ENCODE assay signal across 22 cellular contexts in the genomic region with DNA sequence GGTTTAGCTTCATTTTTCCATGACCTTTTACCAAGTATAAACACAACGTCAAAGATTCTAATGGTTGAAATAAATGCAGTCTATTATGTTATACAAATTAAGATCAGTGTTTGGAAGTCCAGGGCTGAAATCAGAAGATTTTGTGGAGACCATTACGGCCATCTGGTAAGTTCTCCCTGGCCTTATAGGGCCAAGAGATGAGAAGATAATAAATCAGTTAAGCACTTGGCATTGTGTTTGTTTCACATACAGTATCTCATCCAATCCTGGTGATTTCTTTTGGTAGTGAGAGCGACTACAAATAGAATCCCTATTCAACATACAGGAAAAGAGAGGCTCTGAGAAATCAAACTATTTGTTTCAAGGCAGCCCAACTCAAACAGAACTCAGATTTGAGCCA.
DNase-seq lines count a peak whose midpoint lies in the region; ATAC-seq and TF ChIP-seq lines count a peak whose summit lies in the region.
"Had no signal": no experiment of that assay in that cellular context is flagged by ENCODE, and none has a peak within 500 bp of the region (broad histone marks: within the 10 kb centered on the region; RNA-seq: fewer than 3 reads in every experiment).

No MANE protein-coding gene starts in this region.

- no peaks in the 10 kb centered on the region for H3K36me3 Mint-ChIP-seq in endothelial cell (ENCODE audit: low read depth, unreplicated experiment)
- H3K36me3 Mint-ChIP-seq: CD4-positive, CD25-positive, alpha-beta regulatory T cell; CD8-positive, alpha-beta T cell had no signal

- no peak for ATAC-seq in SK-N-SH treated with all-trans-retinoic acid at 6 μM for 48 hours
- ATAC-seq: CD8-positive, alpha-beta T cell; GM12878 had no signal

- H4K20me1 ChIP-seq in SK-N-SH (ENCODE audit: insufficient read depth) (no peaks in the 10 kb centered on the region), smooth muscle cell (ENCODE audit: low read depth) (no peaks in the 10 kb centered on the region)
- H4K20me1 ChIP-seq: BLaER1 had no signal

- no peak overlapping the region for H3K27ac ChIP-seq in SK-N-SH (ENCODE audit: low read depth in 2 of 2, low read length in 1 of 2)
- H3K27ac ChIP-seq in muscle layer of colon (ENCODE audit: low read depth, low read length): peak overlapping the region; percentile 46
- no peak overlapping the region for H3K27ac ChIP-seq in smooth muscle cell (ENCODE audit: low read depth)
- H3K27ac ChIP-seq: 22Rv1, BLaER1, C4-2B, GM23248 had no signal

- TF ChIP-seq RAD21 in SK-N-SH (IDR thresholded peaks at IDR 0.05; ENCODE audit: low read length): no peak

- POLR2A ChIA-PET in SK-N-SH (lab: Yijun Ruan, JAX): no interaction called here

- no peaks in the 10 kb centered on the region for H3K27me3 ChIP-seq in SK-N-SH (ENCODE audit: insufficient read depth)
- H3K27me3 ChIP-seq in muscle layer of colon (ENCODE audit: control insufficient read depth in 1 of 2, insufficient read depth in 2 of 2, low read length in 2 of 2): no peaks in the 10 kb centered on the region
- H3K27me3 ChIP-seq in smooth muscle cell (ENCODE audit: low read depth): no peaks in the 10 kb centered on the region
- H3K27me3 ChIP-seq: BLaER1 had no signal

- H3K4me1 ChIP-seq in SK-N-SH (ENCODE audit: control insufficient read depth in 1 of 2, insufficient read depth in 2 of 2, low read depth in 1 of 2, low read length in 1 of 2) (no peaks in the 10 kb centered on the region), muscle layer of colon (ENCODE audit: insufficient read depth, low read length) (peaks cover 30% of the 10 kb centered on the region), smooth muscle cell (ENCODE audit: low read depth) (no peaks in the 10 kb centered on the region)
- H3K4me1 ChIP-seq: BLaER1, Caco-2 had no signal

- H3K4me3 ChIP-seq in SK-N-SH (ENCODE audit: low read depth in 2 of 2, low read length in 1 of 2) (no peak overlapping the region), muscle layer of colon (ENCODE audit: low read depth in 1 of 2, low read length in 2 of 2) (no peak overlapping the region), smooth muscle cell (no peak overlapping the region)
- H3K4me3 ChIP-seq: BLaER1, GM12878, GM23248 had no signal

- no peak overlapping the region for H3K9ac ChIP-seq in SK-N-SH
- H3K9ac ChIP-seq in muscle layer of colon (ENCODE audit: low read length): no peak overlapping the region
- H3K9ac ChIP-seq in smooth muscle cell (ENCODE audit: low read depth): no peak overlapping the region
- H3K9ac ChIP-seq: BLaER1, GM23248 had no signal

- H3K79me2 ChIP-seq in SK-N-SH (ENCODE audit: insufficient read depth): no peaks in the 10 kb centered on the region
- no peaks in the 10 kb centered on the region for H3K79me2 ChIP-seq in smooth muscle cell (ENCODE audit: low read depth)

- H3K9me2 ChIP-seq in SK-N-SH: no peaks in the 10 kb centered on the region

- peaks cover 1% of the 10 kb centered on the region for H3K27me3 Mint-ChIP-seq in endothelial cell (ENCODE audit: unreplicated experiment)
- H3K27me3 Mint-ChIP-seq: B cell; CD4-positive, CD25-positive, alpha-beta regulatory T cell had no signal

- H3K36me3 ChIP-seq in SK-N-SH (replicated peaks in 1 of 2; ENCODE audit: control insufficient read depth in 1 of 2, insufficient read depth in 2 of 2, low read length in 1 of 2): no peaks in the 10 kb centered on the region
- H3K36me3 ChIP-seq in muscle layer of colon (ENCODE audit: insufficient read depth, low read length): no peaks in the 10 kb centered on the region
- no peaks in the 10 kb centered on the region for H3K36me3 ChIP-seq in smooth muscle cell (ENCODE audit: low read depth)
- H3K36me3 ChIP-seq: BLaER1 had no signal

- H3K9me3 Mint-ChIP-seq in endothelial cell (ENCODE audit: unreplicated experiment): no peaks in the 10 kb centered on the region

- no peak overlapping the region for H3K4me2 ChIP-seq in SK-N-SH
- peak overlapping the region; percentile 16 for H3K4me2 ChIP-seq in smooth muscle cell
- H3K4me2 ChIP-seq: BLaER1 had no signal

- CTCF ChIA-PET in SK-N-SH (lab: Yijun Ruan, JAX): interaction anchor here (2.8 kb wide), 1 partner anchor 354 kb away, joined by 10 read pairs; no protein-coding TSS in a partner anchor

- TF ChIP-seq CTCF in SK-N-SH (IDR thresholded peaks at IDR 0.05) (no peak), smooth muscle cell (IDR thresholded peaks at IDR 0.05; ENCODE audit: borderline replicate concordance, insufficient read depth, poor library complexity, severe bottlenecking) (no peak), endothelial cell (IDR thresholded peaks at IDR 0.05; ENCODE audit: unreplicated experiment) (no peak)

- H3K9me3 ChIP-seq in SK-N-SH: no peaks in the 10 kb centered on the region
- H3K9me3 ChIP-seq in muscle layer of colon (ENCODE audit: low read length): no peaks in the 10 kb centered on the region
- no peaks in the 10 kb centered on the region for H3K9me3 ChIP-seq in smooth muscle cell (replicated peaks; ENCODE audit: low read depth)
- H3K9me3 ChIP-seq: BLaER1, Caco-2 had no signal

- no peak overlapping the region for H3K4me3 Mint-ChIP-seq in endothelial cell (ENCODE audit: unreplicated experiment)
- H3K4me3 Mint-ChIP-seq: B cell; CD4-positive, CD25-positive, alpha-beta regulatory T cell; CD8-positive, alpha-beta T cell had no signal

- H3F3A ChIP-seq in SK-N-SH (replicated peaks; ENCODE audit: insufficient read depth) (no peaks in the 10 kb centered on the region), smooth muscle cell (ENCODE audit: low read depth) (no peaks in the 10 kb centered on the region)

- no peak for TF ChIP-seq EP300 in SK-N-SH (IDR thresholded peaks at IDR 0.05; ENCODE audit: borderline replicate concordance in 1 of 2, low read depth in 1 of 2, low read length in 1 of 2)

- no peak overlapping the region for H2AFZ ChIP-seq in SK-N-SH (ENCODE audit: low read depth)
- H2AFZ ChIP-seq in smooth muscle cell (ENCODE audit: low read depth): peak overlapping the region; percentile 63
- H2AFZ ChIP-seq: GM23248 had no signal

- no peak overlapping the region for H3K27ac Mint-ChIP-seq in endothelial cell (ENCODE audit: unreplicated experiment)
- H3K27ac Mint-ChIP-seq: B cell; CD4-positive, CD25-positive, alpha-beta regulatory T cell; CD8-positive, alpha-beta T cell had no signal

- DNase-seq in SK-N-SH: peak; percentile 13
- no peak for DNase-seq in smooth muscle cell (lab: John Stamatoyannopoulos, UW; ENCODE audit: unreplicated experiment)
- no peak for DNase-seq in endothelial cell (ENCODE audit: low spot score)
- no peak for DNase-seq in midbrain (lab: John Stamatoyannopoulos, UW)
- no peak for DNase-seq in NCI-H524 treated with DMSO at 0.1 percent for 48 hours (lab: John Stamatoyannopoulos, UW)
- DNase-seq: Caco-2; CD4-positive, CD25-positive, alpha-beta regulatory T cell; CD8-positive, alpha-beta T cell; DMS 273 treated with DMSO at 0.1 percent for 48 hours; DMS79; EL; GDM1; GM23248; H7; HCEC 1CT had no signal

- WGBS in SK-N-SH (ENCODE audit: low lambda C conversion rate): 27% methylated on average over 3 of the region's 3 CpGs
- 39% methylated on average over 3 of the region's 3 CpGs for WGBS in smooth muscle cell (ENCODE audit: low lambda C conversion rate)

- no peaks in the 10 kb centered on the region for H3K4me1 Mint-ChIP-seq in endothelial cell (ENCODE audit: unreplicated experiment)
- H3K4me1 Mint-ChIP-seq: B cell; CD4-positive, CD25-positive, alpha-beta regulatory T cell had no signal

TF ChIP-seq in SK-N-SH, 30 proteins besides CTCF, POLR2A, EP300 and RAD21 (continues in another document):
- no peak for TF ChIP-seq PBX3 (IDR thresholded peaks at IDR 0.05)
- no peak for TF ChIP-seq RCOR1 (IDR thresholded peaks at IDR 0.05; ENCODE audit: low read length)
- TF ChIP-seq GABPA (IDR thresholded peaks at IDR 0.05; ENCODE audit: low read depth): no peak
- TF ChIP-seq YY1 (IDR thresholded peaks at IDR 0.05; ENCODE audit: low read depth): no peak

TF ChIP-seq in SK-N-SH treated with all-trans-retinoic acid at 6 μM for 48 hours, 23 proteins besides CTCF, POLR2A, EP300 and RAD21 (continues in another document):
- TF ChIP-seq GLIS3 (CRISPR knock-in tag; IDR thresholded peaks at IDR 0.05): no peak
- TF ChIP-seq ZFP30 (CRISPR knock-in tag; IDR thresholded peaks at IDR 0.05): no peak
- no peak for TF ChIP-seq ZC3H10 (CRISPR knock-in tag; IDR thresholded peaks at IDR 0.05)
- TF ChIP-seq ZNF565 (CRISPR knock-in tag; conservative IDR thresholded peaks at IDR 0.05; ENCODE audit: low read depth): no peak
- TF ChIP-seq CSDC2 (CRISPR knock-in tag; IDR thresholded peaks at IDR 0.05): no peak
- no peak for TF ChIP-seq ESRRG (CRISPR knock-in tag; IDR thresholded peaks at IDR 0.05)
- TF ChIP-seq ARNTL (CRISPR knock-in tag; IDR thresholded peaks at IDR 0.05; ENCODE audit: borderline replicate concordance, low read depth): no peak
- TF ChIP-seq SNAI2 (CRISPR knock-in tag; IDR thresholded peaks at IDR 0.05): no peak
- TF ChIP-seq PPARA (CRISPR knock-in tag; IDR thresholded peaks at IDR 0.05; ENCODE audit: borderline replicate concordance): no peak
- TF ChIP-seq RARB (CRISPR knock-in tag; IDR thresholded peaks at IDR 0.05): no peak
- TF ChIP-seq, protein P1, sequence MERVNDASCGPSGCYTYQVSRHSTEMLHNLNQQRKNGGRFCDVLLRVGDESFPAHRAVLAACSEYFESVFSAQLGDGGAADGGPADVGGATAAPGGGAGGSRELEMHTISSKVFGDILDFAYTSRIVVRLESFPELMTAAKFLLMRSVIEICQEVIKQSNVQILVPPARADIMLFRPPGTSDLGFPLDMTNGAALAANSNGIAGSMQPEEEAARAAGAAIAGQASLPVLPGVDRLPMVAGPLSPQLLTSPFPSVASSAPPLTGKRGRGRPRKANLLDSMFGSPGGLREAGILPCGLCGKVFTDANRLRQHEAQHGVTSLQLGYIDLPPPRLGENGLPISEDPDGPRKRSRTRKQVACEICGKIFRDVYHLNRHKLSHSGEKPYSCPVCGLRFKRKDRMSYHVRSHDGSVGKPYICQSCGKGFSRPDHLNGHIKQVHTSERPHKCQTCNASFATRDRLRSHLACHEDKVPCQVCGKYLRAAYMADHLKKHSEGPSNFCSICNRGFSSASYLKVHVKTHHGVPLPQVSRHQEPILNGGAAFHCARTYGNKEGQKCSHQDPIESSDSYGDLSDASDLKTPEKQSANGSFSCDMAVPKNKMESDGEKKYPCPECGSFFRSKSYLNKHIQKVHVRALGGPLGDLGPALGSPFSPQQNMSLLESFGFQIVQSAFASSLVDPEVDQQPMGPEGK (CRISPR knock-in tag; IDR thresholded peaks at IDR 0.05; ENCODE audit: borderline replicate concordance): no peak
- no peak for TF ChIP-seq ISL1 (CRISPR knock-in tag; IDR thresholded peaks at IDR 0.05)
- TF ChIP-seq OSR1 (CRISPR knock-in tag; IDR thresholded peaks at IDR 0.05): no peak
- no peak for TF ChIP-seq TOX (CRISPR knock-in tag; IDR thresholded peaks at IDR 0.05; ENCODE audit: borderline replicate concordance)
